In genomic region chr16:68494261-68494660, GRCh38 we compare ENCODE assay signal across 1 cellular context. TPM values are rescaled to one million over a fixed set of nuclear protein-coding genes. Genes with fewer than 3 reads are reported as not detected.
"Had no signal": no experiment of that assay in that cellular context is flagged by ENCODE, and none has a peak within 500 bp of the region (broad histone marks: within the 10 kb centered on the region; RNA-seq: fewer than 3 reads in every experiment).

No MANE protein-coding gene starts in this region.

RNA-seq across cellular contexts. Expression of gene SMPD3, which starts 46.0 kb away (rescaled TPM):
- total RNA-seq: MCF 10A had no signal
